Comparison of ENCODE assay signal across 8 cellular contexts in genomic region chr4:41990383-41991111, GRCh38. TPM values are rescaled to one million over a fixed set of nuclear protein-coding genes. Genes with fewer than 3 reads are reported as not detected.
DNase-seq lines count a peak whose midpoint lies in the region; ATAC-seq and TF ChIP-seq lines count a peak whose summit lies in the region.

SLC30A9 (plus strand) TSS chr4:41990530; CDS start chr4:41990652, 122 bp downstream.

- CTCF ChIA-PET in SK-N-SH (lab: Yijun Ruan, JAX): interaction anchor here (0.8 to 2.3 kb wide), 5 partner anchors 13 to 42 kb away, joined by 3 to 6 read pairs (median 4); no protein-coding TSS in a partner anchor

- peak within 1 kb of the TSS; percentile 96 for H2AFZ ChIP-seq in SK-N-SH (ENCODE audit: low read depth)

- H3K4me3 ChIP-seq in SK-N-SH (ENCODE audit: low read depth in 2 of 2, low read length in 1 of 2): peak within 1 kb of the TSS; percentile 71 to 98

- no peaks in the 10 kb centered on the region for H3K9me3 ChIP-seq in SK-N-SH

- peak; percentile 99 for ATAC-seq in HG02588 (IDR thresholded peaks at IDR 0.05; ENCODE audit: unreplicated experiment)

- no peaks in the 10 kb centered on the region for H3K9me2 ChIP-seq in SK-N-SH

- H3K27me3 ChIP-seq in SK-N-SH (ENCODE audit: insufficient read depth): no peaks in the 10 kb centered on the region

- H3K36me3 ChIP-seq in SK-N-SH (replicated peaks in 1 of 2; ENCODE audit: control insufficient read depth in 1 of 2, insufficient read depth in 2 of 2, low read length in 1 of 2): peaks cover 6% of the 10 kb centered on the region in 2 experiments

- peak within 1 kb of the TSS; percentile 85 for H3K9ac ChIP-seq in SK-N-SH

- POLR2A ChIA-PET in SK-N-SH (lab: Yijun Ruan, JAX): interaction anchor here (0.6 to 1.1 kb wide), 4 partner anchors 55 to 734 kb away, joined by 3 to 4 read pairs (median 3); partner anchors contain the start of genes TMEM33 and UCHL1

- peaks cover 23% of the 10 kb centered on the region for H4K20me1 ChIP-seq in SK-N-SH (ENCODE audit: insufficient read depth)

- no peaks in the 10 kb centered on the region for H3F3A ChIP-seq in SK-N-SH (replicated peaks; ENCODE audit: insufficient read depth)

- DNase-seq in GM10266 (ENCODE audit: extremely low spot score): peak; percentile 94
- peak; percentile 88 for DNase-seq in NCI-H1048 (lab: John Stamatoyannopoulos, UW)
- DNase-seq in SK-N-SH: peak; percentile 96
- peak; percentile 91 for DNase-seq in activated naive CD4-positive, alpha-beta T cell treated with anti-CD3 and anti-CD28 coated beads, Interleukin-2, amount 50 U/mL, for 16 hours
- peak; percentile 72 for DNase-seq in glomerular endothelial cell (ENCODE audit: extremely low read depth, low read depth, low spot score)
- peak; percentile 92 for DNase-seq in occipital lobe (lab: John Stamatoyannopoulos, UW)

- H3K4me2 ChIP-seq in SK-N-SH: peak within 1 kb of the TSS; percentile 76

- TF ChIP-seq EP300 in SK-N-SH (IDR thresholded peaks at IDR 0.05; ENCODE audit: borderline replicate concordance in 1 of 2, low read depth in 1 of 2, low read length in 1 of 2): no peak

- H3K79me2 ChIP-seq in SK-N-SH (ENCODE audit: insufficient read depth): peaks cover 65% of the 10 kb centered on the region

- peaks cover 16 to 17% of the 10 kb centered on the region in 2 experiments; a peak in 3 of 4 replicates for H3K4me1 ChIP-seq in SK-N-SH (ENCODE audit: control insufficient read depth in 1 of 2, insufficient read depth in 2 of 2, low read depth in 1 of 2, low read length in 1 of 2)

- TF ChIP-seq RAD21 in SK-N-SH (IDR thresholded peaks at IDR 0.05; ENCODE audit: low read length): no peak

- peak; percentile 8 for TF ChIP-seq CTCF in GM10266 (IDR thresholded peaks at IDR 0.05; ENCODE audit: control insufficient read depth, insufficient read depth, low read depth, missing control alignments)
- peak; percentile 41 for TF ChIP-seq CTCF in SK-N-SH (IDR thresholded peaks at IDR 0.05)

- peak within 1 kb of the TSS; percentile 71 to 83 for H3K27ac ChIP-seq in SK-N-SH (ENCODE audit: low read depth in 2 of 2, low read length in 1 of 2)
- H3K27ac ChIP-seq in temporal lobe (ENCODE audit: low read depth, low read length): no peak within 1 kb of the TSS

- 2% methylated on average over 31 of the region's 63 CpGs for WGBS in SK-N-SH (ENCODE audit: low lambda C conversion rate)

TF ChIP-seq in SK-N-SH, 30 proteins besides CTCF, POLR2A, EP300 and RAD21:
- peak; percentile 89 for TF ChIP-seq GABPA (IDR thresholded peaks at IDR 0.05; ENCODE audit: low read depth)
- peak; percentile 35 for TF ChIP-seq CHD2 (IDR thresholded peaks at IDR 0.05; ENCODE audit: low read length, partially characterized antibody)
- TF ChIP-seq NFIC (IDR thresholded peaks at IDR 0.05; ENCODE audit: borderline replicate concordance): no peak
- TF ChIP-seq FOXJ3 (CRISPR knock-in tag; IDR thresholded peaks at IDR 0.05): no peak
- no peak for TF ChIP-seq RXRA (IDR thresholded peaks at IDR 0.05; ENCODE audit: borderline replicate concordance, low read depth)
- 0 out of 2 replicates have a peak, but pooled peaks have one; percentile 53 for TF ChIP-seq RFX5 (IDR thresholded peaks at IDR 0.05; ENCODE audit: low read length)
- 0 out of 2 replicates have a peak, but pooled peaks have one; percentile 15 for TF ChIP-seq SIN3A (IDR thresholded peaks at IDR 0.05; ENCODE audit: borderline replicate concordance, low read depth, low read length)
- TF ChIP-seq IRF3 (IDR thresholded peaks at IDR 0.05; ENCODE audit: low read depth, low read length): no peak
- TF ChIP-seq TCF12 (IDR thresholded peaks at IDR 0.05): no peak
- peak; percentile 64 for TF ChIP-seq TAF1 (IDR thresholded peaks at IDR 0.05; ENCODE audit: borderline replicate concordance, low read depth, low read length)
- no peak; the same call in 1 of the 2 replicates for TF ChIP-seq RCOR1 (IDR thresholded peaks at IDR 0.05; ENCODE audit: low read length)
- no peak for TF ChIP-seq MEF2A (IDR thresholded peaks at IDR 0.05; ENCODE audit: borderline replicate concordance, low read depth)
- peak; percentile 66 for TF ChIP-seq MAX (IDR thresholded peaks at IDR 0.05; ENCODE audit: low read depth)
- TF ChIP-seq TEAD4 (IDR thresholded peaks at IDR 0.05; ENCODE audit: borderline replicate concordance, insufficient read depth): no peak
- TF ChIP-seq USF2 (IDR thresholded peaks at IDR 0.05; ENCODE audit: borderline replicate concordance, low read depth, low read length): no peak
- no peak for TF ChIP-seq FOXM1 (IDR thresholded peaks at IDR 0.05; ENCODE audit: low read depth)
- TF ChIP-seq GATA2 (CRISPR knock-in tag; IDR thresholded peaks at IDR 0.05): no peak
- TF ChIP-seq MXI1 (IDR thresholded peaks at IDR 0.05; ENCODE audit: low read depth, low read length): peak; percentile 67; the same call in 1 of the 2 replicates
- no peak for TF ChIP-seq USF1 (IDR thresholded peaks at IDR 0.05; ENCODE audit: borderline replicate concordance, low read depth)
- TF ChIP-seq ZBTB33 (IDR thresholded peaks at IDR 0.05; ENCODE audit: borderline replicate concordance, low read depth): no peak
- TF ChIP-seq ELF1 (IDR thresholded peaks at IDR 0.05): peak; percentile 79
- TF ChIP-seq YY1 (IDR thresholded peaks at IDR 0.05; ENCODE audit: low read depth): 0 out of 2 replicates have a peak, but pooled peaks have one; percentile 70
- TF ChIP-seq SMC3 (IDR thresholded peaks at IDR 0.05; ENCODE audit: low read depth, low read length): no peak
- TF ChIP-seq PBX3 (IDR thresholded peaks at IDR 0.05): no peak
- TF ChIP-seq NRF1 (IDR thresholded peaks at IDR 0.05; ENCODE audit: low read depth, low read length): no peak
- TF ChIP-seq POLR2AphosphoS5 (IDR thresholded peaks at IDR 0.05; ENCODE audit: low read depth, low read length): peak; percentile 91

RNA-seq across cellular contexts. Expression of gene SLC30A9, which starts in this region (rescaled TPM):
- polyA plus RNA-seq in SK-N-SH (2012; rRNA removed): 34.2 and 44.0 TPM in 2 replicates
- 47.5 and 56.7 TPM in 2 replicates for polyA plus RNA-seq in SK-N-SH (2012; cell fraction: cytosol; rRNA removed)
- 22.8 and 23.2 TPM in 2 replicates for polyA plus RNA-seq in SK-N-SH (2012; cell fraction: nucleus; rRNA removed)
- total RNA-seq in glomerular endothelial cell: 43.0 and 48.6 TPM in 2 replicates
- 116 TPM for total RNA-seq in occipital lobe
- total RNA-seq in temporal lobe: 92.9 TPM
